20 cellular contexts compared by ENCODE assay signal in genomic region chr2:25238920-25239319, GRCh38.
DNase-seq lines count a peak whose midpoint lies in the region; ATAC-seq and TF ChIP-seq lines count a peak whose summit lies in the region.
"Had no signal": no experiment of that assay in that cellular context is flagged by ENCODE, and none has a peak within 500 bp of the region (broad histone marks: within the 10 kb centered on the region; RNA-seq: fewer than 3 reads in every experiment).

No MANE protein-coding gene starts in this region.

- no peak overlapping the region for H3K4me3 Mint-ChIP-seq in WTC11
- H3K4me3 Mint-ChIP-seq: CD4-positive, alpha-beta memory T cell had no signal

- H3K9me3 ChIP-seq in heart right ventricle (no peaks in the 10 kb centered on the region), osteoblast (ENCODE audit: low read depth, low read length) (no peaks in the 10 kb centered on the region)
- H3K9me3 ChIP-seq: BE2C, HAP-1 had no signal

- no peaks in the 10 kb centered on the region for H3K9me3 Mint-ChIP-seq in WTC11
- H3K9me3 Mint-ChIP-seq: CD4-positive, alpha-beta memory T cell had no signal

- no peaks in the 10 kb centered on the region for H3K79me2 ChIP-seq in osteoblast (ENCODE audit: insufficient read depth, low read length)

- H3K4me1 ChIP-seq in heart right ventricle (peaks cover 0 to 23% (median 12%) of the 10 kb centered on the region in 9 donors), osteoblast (ENCODE audit: insufficient read depth, low read length) (peaks cover 8% of the 10 kb centered on the region)
- H3K4me1 ChIP-seq: BE2C, HAP-1 had no signal

- POLR2A ChIA-PET in WTC11 (lab: Charles Lee), result interaction anchor here (0.6 to 2.0 kb wide), 2 partner anchors 8 to 13 kb away, joined by 4 to 6 read pairs; no protein-coding TSS in a partner anchor

- H3K27me3 Mint-ChIP-seq in WTC11 (ENCODE audit: low read depth), result no peaks in the 10 kb centered on the region
- H3K27me3 Mint-ChIP-seq: CD4-positive, alpha-beta memory T cell had no signal

- H3K27me3 ChIP-seq in heart right ventricle (no peaks in the 10 kb centered on the region), osteoblast (ENCODE audit: insufficient read depth, low read length) (no peaks in the 10 kb centered on the region)
- H3K27me3 ChIP-seq: BE2C had no signal

- H3K4me2 ChIP-seq in osteoblast (ENCODE audit: insufficient read depth, low read length), result no peak overlapping the region

- H3K27ac ChIP-seq in heart right ventricle (no peak overlapping the region), osteoblast (ENCODE audit: low read depth, low read length) (no peak overlapping the region)
- H3K27ac ChIP-seq: GM23248 had no signal

- intact Hi-C loops in Right ventricle myocardium inferior (cut with DNase I), result no loop called here
- intact Hi-C loops in heart right ventricle (cut with DNase I), result no loop called here

- H3K4me3 ChIP-seq in heart right ventricle (no peak overlapping the region), osteoblast (ENCODE audit: insufficient read depth, low read length) (no peak overlapping the region)
- H3K4me3 ChIP-seq: GM12878, GM23248, HAP-1, K562 had no signal

- H3K4me1 Mint-ChIP-seq in WTC11, result no peaks in the 10 kb centered on the region

- H2AFZ ChIP-seq in osteoblast (ENCODE audit: low read length), result no peak overlapping the region
- H2AFZ ChIP-seq: GM23248 had no signal

- peak; percentile 64 for DNase-seq in Right ventricle myocardium inferior (ENCODE audit: missing footprints)
- DNase-seq in heart right ventricle, result no peak
- no peak for DNase-seq in WTC11 (ENCODE audit: low spot score)
- peak; percentile 46 for DNase-seq in islet precursor cell
- DNase-seq in osteoblast (ENCODE audit: insufficient read length, low spot score, missing footprints), result peak; percentile 71
- DNase-seq in CD1c-positive myeloid dendritic cell (ENCODE audit: extremely low spot score), result no peak
- DNase-seq: ACHN; BE2C; C1 segment of cervical spinal cord; Calu3; CD4-positive, alpha-beta memory T cell; DMS53; DND-41; EL; GM23248; IMR-90 had no signal

- H4K20me1 ChIP-seq in osteoblast (ENCODE audit: insufficient read depth, low read length), result no peaks in the 10 kb centered on the region

- WGBS in heart right ventricle, 2 donors, result 91 to 94% methylated on average over 9 of the region's 9 CpGs

- TF ChIP-seq CTCF in heart right ventricle (IDR thresholded peaks at IDR 0.05), result no peak
- no peak for TF ChIP-seq CTCF in WTC11 (IDR thresholded peaks at IDR 0.05)
- TF ChIP-seq CTCF in osteoblast (IDR thresholded peaks at IDR 0.05; ENCODE audit: extremely low read depth, low read depth, low read length), result no peak

- peaks cover 0 to 100% (median 43%) of the 10 kb centered on the region in 9 donors for H3K36me3 ChIP-seq in heart right ventricle
- peaks cover 48% of the 10 kb centered on the region for H3K36me3 ChIP-seq in osteoblast (ENCODE audit: insufficient read depth, low read length)

- ATAC-seq in Right ventricle myocardium inferior (no peak), heart right ventricle (no peak), WTC11 (no peak), GM19397 (IDR thresholded peaks at IDR 0.05; ENCODE audit: unreplicated experiment) (no peak)
- ATAC-seq: GM12878, K562 had no signal

- peak overlapping the region; percentile 32; the same call in 1 of the 2 replicates for H3K27ac Mint-ChIP-seq in WTC11

- peaks cover 96% of the 10 kb centered on the region for H3K36me3 Mint-ChIP-seq in WTC11

- CTCF ChIA-PET in WTC11 (lab: Charles Lee), result interaction anchor here (1.1 to 1.2 kb wide), 2 partner anchors 10 to 38 kb away, joined by 4 to 5 read pairs; no protein-coding TSS in a partner anchor

TF ChIP-seq in WTC11, 78 proteins besides CTCF, POLR2A, EP300 and RAD21:
- TF ChIP-seq NFE2L1 (CRISPR knock-in tag; IDR thresholded peaks at IDR 0.05), result no peak
- TF ChIP-seq ZNF281 (CRISPR knock-in tag; IDR thresholded peaks at IDR 0.05), result no peak
- TF ChIP-seq SOX15 (CRISPR knock-in tag; IDR thresholded peaks at IDR 0.05), result no peak
- no peak for TF ChIP-seq SMAD3 (CRISPR knock-in tag; IDR thresholded peaks at IDR 0.05; ENCODE audit: borderline replicate concordance)
- TF ChIP-seq CBFB (CRISPR knock-in tag; IDR thresholded peaks at IDR 0.05; ENCODE audit: low read depth), result no peak
- TF ChIP-seq PRRX2 (CRISPR knock-in tag; IDR thresholded peaks at IDR 0.05), result no peak
- no peak for TF ChIP-seq ZNF121 (CRISPR knock-in tag; IDR thresholded peaks at IDR 0.05)
- TF ChIP-seq, protein P1, sequence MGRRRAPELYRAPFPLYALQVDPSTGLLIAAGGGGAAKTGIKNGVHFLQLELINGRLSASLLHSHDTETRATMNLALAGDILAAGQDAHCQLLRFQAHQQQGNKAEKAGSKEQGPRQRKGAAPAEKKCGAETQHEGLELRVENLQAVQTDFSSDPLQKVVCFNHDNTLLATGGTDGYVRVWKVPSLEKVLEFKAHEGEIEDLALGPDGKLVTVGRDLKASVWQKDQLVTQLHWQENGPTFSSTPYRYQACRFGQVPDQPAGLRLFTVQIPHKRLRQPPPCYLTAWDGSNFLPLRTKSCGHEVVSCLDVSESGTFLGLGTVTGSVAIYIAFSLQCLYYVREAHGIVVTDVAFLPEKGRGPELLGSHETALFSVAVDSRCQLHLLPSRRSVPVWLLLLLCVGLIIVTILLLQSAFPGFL (CRISPR knock-in tag; IDR thresholded peaks at IDR 0.05; ENCODE audit: borderline replicate concordance), result no peak
- TF ChIP-seq, protein P2, sequence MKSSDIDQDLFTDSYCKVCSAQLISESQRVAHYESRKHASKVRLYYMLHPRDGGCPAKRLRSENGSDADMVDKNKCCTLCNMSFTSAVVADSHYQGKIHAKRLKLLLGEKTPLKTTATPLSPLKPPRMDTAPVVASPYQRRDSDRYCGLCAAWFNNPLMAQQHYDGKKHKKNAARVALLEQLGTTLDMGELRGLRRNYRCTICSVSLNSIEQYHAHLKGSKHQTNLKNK (CRISPR knock-in tag; IDR thresholded peaks at IDR 0.05), result no peak
- no peak for TF ChIP-seq HMGA2 (CRISPR knock-in tag; IDR thresholded peaks at IDR 0.05)
- TF ChIP-seq FOXP1 (CRISPR knock-in tag; IDR thresholded peaks at IDR 0.05; ENCODE audit: borderline replicate concordance), result no peak
- TF ChIP-seq AFF4 (CRISPR knock-in tag; IDR thresholded peaks at IDR 0.05; ENCODE audit: borderline replicate concordance), result no peak

Comparison
In these comparisons a context has a peak if more than half of its experiments do, and no peak if none do; other contexts are left out.
1. DNase-seq: peak in Right ventricle myocardium inferior (single experiment), islet precursor cell (single experiment) and osteoblast (single experiment); none in heart right ventricle (0 of 2), WTC11 (single experiment) and CD1c-positive myeloid dendritic cell (single experiment).